Comparison of ENCODE assay signal across 8 cellular contexts in genomic region chr11:65329944-65330403, GRCh38. TPM values are rescaled to one million over a fixed set of nuclear protein-coding genes. Genes with fewer than 3 reads are reported as not detected.
DNase-seq lines count a peak whose midpoint lies in the region; ATAC-seq and TF ChIP-seq lines count a peak whose summit lies in the region.

No MANE protein-coding gene starts in this region.

- peaks cover 9% of the 10 kb centered on the region for H4K20me1 ChIP-seq in Loucy (ENCODE audit: insufficient read depth, low read length, poor library complexity, severe bottlenecking)

- H3K36me3 ChIP-seq in Loucy (ENCODE audit: insufficient read depth, low read length) = no peaks in the 10 kb centered on the region

- H2AFZ ChIP-seq in Loucy (ENCODE audit: low read length) = peak overlapping the region; percentile 65; the same call in 1 of the 2 replicates

- H3K79me2 ChIP-seq in Loucy (ENCODE audit: insufficient read depth, low read length) = peaks cover 13% of the 10 kb centered on the region

- H3K27ac ChIP-seq in substantia nigra (ENCODE audit: low read depth, low read length, poor library complexity, severe bottlenecking) = peak overlapping the region; percentile 55

- H3K9me3 ChIP-seq in Loucy (ENCODE audit: insufficient read depth, low read depth, low read length) = no peaks in the 10 kb centered on the region

- H3F3A ChIP-seq in Loucy (ENCODE audit: low read depth) = no peaks in the 10 kb centered on the region

- no peak for ATAC-seq in HG02623 (IDR thresholded peaks at IDR 0.05; ENCODE audit: unreplicated experiment)

- no peaks in the 10 kb centered on the region for H3K27me3 ChIP-seq in Loucy (ENCODE audit: insufficient read depth, low read length, poor library complexity, severe bottlenecking)

- no peak overlapping the region for H3K4me2 ChIP-seq in Loucy (ENCODE audit: low read depth, low read length, poor library complexity, severe bottlenecking)

- peaks cover 8% of the 10 kb centered on the region for H3K4me1 ChIP-seq in Loucy (ENCODE audit: insufficient read depth, low read length, poor library complexity, severe bottlenecking)

- H3K4me3 ChIP-seq in Loucy (ENCODE audit: low read length, poor library complexity, severe bottlenecking) (no peak overlapping the region), fibroblast of villous mesenchyme (ENCODE audit: low read depth, low read length) (no peak overlapping the region)

- H3K9ac ChIP-seq in Loucy (ENCODE audit: low read depth, low read length, poor library complexity, severe bottlenecking) = no peak overlapping the region

- DNase-seq in DMS 273 treated with DMSO at 0.1 percent for 48 hours (lab: John Stamatoyannopoulos, UW) = peak; percentile 23
- DNase-seq in RPMI7951 (ENCODE audit: low read depth) = peak; percentile 88
- peak; percentile 61 to 68 for DNase-seq in activated T-helper 1 cell treated with anti-CD3 and anti-CD28 coated beads, Interleukin-2, amount 50 U/mL, for 16 hours (ENCODE audit: low read depth in 1 of 2, low spot score in 1 of 2)
- DNase-seq in fibroblast of villous mesenchyme (ENCODE audit: low read depth) = peak; percentile 95
- peak in 51 of 56 donors; percentile 10 to 96 (median 65) for DNase-seq in nucleus accumbens (lab: John Stamatoyannopoulos, UW)
- peak in 43 of 49 donors; percentile 26 to 92 (median 72) for DNase-seq in substantia nigra (lab: John Stamatoyannopoulos, UW)

- no peaks in the 10 kb centered on the region for H3K9me2 ChIP-seq in Loucy (replicated peaks; ENCODE audit: low read depth, low read length)

- TF ChIP-seq CTCF in Loucy (conservative IDR thresholded peaks at IDR 0.05; ENCODE audit: low read length) (peak; percentile 77), fibroblast of villous mesenchyme (IDR thresholded peaks at IDR 0.05; ENCODE audit: insufficient read depth, low read depth, low read length) (peak; percentile 70)

RNA-seq across cellular contexts. Expression of gene DPF2, which starts 3.7 kb away (rescaled TPM):
- 41.5 and 58.9 TPM in 2 replicates for total RNA-seq in RPMI7951 (2014; rRNA removed; shearing (Covaris generic))
- total RNA-seq in fibroblast of villous mesenchyme = 47.0 and 60.9 TPM in 2 replicates

RNA-seq across cellular contexts. Expression of gene CDC42EP2, which starts 15.3 kb away (rescaled TPM):
- total RNA-seq in RPMI7951 (2014; rRNA removed; shearing (Covaris generic)) = 7.0 and 7.1 TPM in 2 replicates
- total RNA-seq in fibroblast of villous mesenchyme = 21.3 and 32.8 TPM in 2 replicates

RNA-seq across cellular contexts. Expression of gene TIGD3, which starts 24.6 kb away (rescaled TPM):
- 0.20 and 0.24 TPM in 2 replicates for total RNA-seq in RPMI7951 (2014; rRNA removed; shearing (Covaris generic))
- under 0.01 TPM in 1 of 2 replicates, not detected in the other for total RNA-seq in fibroblast of villous mesenchyme

RNA-seq across cellular contexts. Expression of gene SLC25A45, which starts 52.5 kb away (rescaled TPM):
- 0.48 and 0.68 TPM in 2 replicates for total RNA-seq in RPMI7951 (2014; rRNA removed; shearing (Covaris generic))
- total RNA-seq in fibroblast of villous mesenchyme = 1.7 and 2.9 TPM in 2 replicates

RNA-seq across cellular contexts. Expression of gene FRMD8, which starts 56.5 kb away (rescaled TPM):
- total RNA-seq in RPMI7951 (2014; rRNA removed; shearing (Covaris generic)) = 21.9 and 43.8 TPM in 2 replicates
- 44.5 and 60.6 TPM in 2 replicates for total RNA-seq in fibroblast of villous mesenchyme

Comparison
In these comparisons a context has a peak if more than half of its experiments do, and no peak if none do; other contexts are left out.
1. DNase-seq: peak in every context shown above with its lines; median percentile 95 in fibroblast of villous mesenchyme; 88 in RPMI7951; 72 in substantia nigra; 65 in nucleus accumbens; 64 in activated T-helper 1 cell treated with anti-CD3 and anti-CD28 coated beads, Interleukin-2, amount 50 U/mL, for 16 hours; 23 in DMS 273 treated with DMSO at 0.1 percent for 48 hours.